Comparison of ENCODE assay signal across 8 cellular contexts in the genomic region with DNA sequence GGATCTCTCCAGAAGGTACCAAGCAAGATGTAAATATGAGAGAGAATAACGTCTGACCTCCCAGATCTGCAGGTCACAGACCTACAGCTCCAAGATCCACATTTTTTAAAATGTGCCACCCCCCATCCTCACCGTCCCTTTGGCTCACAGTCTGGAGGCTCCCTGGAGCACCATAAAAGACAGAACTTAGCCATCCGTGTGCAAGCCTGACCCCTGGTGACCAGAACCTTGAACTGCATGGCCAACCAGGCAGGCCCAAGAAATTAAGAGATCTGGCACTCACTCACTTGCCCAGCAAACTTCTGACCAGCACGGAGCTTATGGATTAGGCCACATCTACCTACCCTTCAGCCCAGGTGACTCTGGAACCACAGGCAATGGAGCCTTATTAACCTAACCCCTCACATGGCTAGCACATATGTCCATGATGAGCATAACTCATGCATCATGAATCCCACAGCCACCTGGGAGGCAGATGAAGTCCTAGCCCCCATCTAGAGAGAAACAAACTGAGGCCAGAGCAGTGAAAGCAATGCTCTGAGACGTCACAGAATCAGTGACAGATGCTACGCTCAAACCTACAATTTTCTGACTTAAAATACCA.
A peak's percentile ranks its signal among the peaks of the same experiment; 100 is the strongest.
DNase-seq lines count a peak whose midpoint lies in the region; ATAC-seq and TF ChIP-seq lines count a peak whose summit lies in the region.

No MANE protein-coding gene starts in this region.

- no peak overlapping the region for H3K4me3 ChIP-seq in psoas muscle

- no peak overlapping the region for H3K27ac Mint-ChIP-seq in activated naive CD8-positive, alpha-beta T cell treated with anti-CD3 and anti-CD28 coated beads, Interleukin-2, amount 10 ng/mL, durations not matched to agents 7 days and 5 days

- WGBS in psoas muscle, 3 donors, result 25 to 30% (median 25%) methylated on average over 6 of the region's 6 CpGs

- intact Hi-C loops in cardiac septum (cut with DNase I), result loop anchor here (2.0 to 5.0 kb wide), 2 partner anchors 966 to 1009 kb away; no protein-coding TSS in a partner anchor
- intact Hi-C loops in psoas muscle (cut with DNase I), result loop anchor here (2.0 to 10.0 kb wide), 7 partner anchors 761 to 1011 kb away; no protein-coding TSS in a partner anchor

- in situ Hi-C loops in Caki2 (cut with HindIII; ENCODE audit: low pct_unique_long_range_greater_than_20kb, low sequenced_read_pairs), result no loop called here

- no peak for TF ChIP-seq EP300 in Ishikawa (IDR thresholded peaks at IDR 0.05; ENCODE audit: borderline replicate concordance)

- TF ChIP-seq CTCF in psoas muscle (IDR thresholded peaks at IDR 0.05), result peak; percentile 97

- H3K36me3 ChIP-seq in psoas muscle (ENCODE audit: insufficient read depth in 1 of 2, low read depth in 1 of 2), result no peaks in the 10 kb centered on the region

- no peak overlapping the region for H3K4me3 Mint-ChIP-seq in activated naive CD8-positive, alpha-beta T cell treated with anti-CD3 and anti-CD28 coated beads, Interleukin-2, amount 10 ng/mL, durations not matched to agents 7 days and 5 days

- peaks cover 2% of the 10 kb centered on the region for H3K36me3 Mint-ChIP-seq in activated naive CD8-positive, alpha-beta T cell treated with anti-CD3 and anti-CD28 coated beads, Interleukin-2, amount 10 ng/mL, durations not matched to agents 7 days and 5 days

- POLR2A ChIA-PET in activated naive CD8-positive, alpha-beta T cell treated with anti-CD3 and anti-CD28 coated beads, Interleukin-2, amount 10 ng/mL, durations not matched to agents 7 days and 5 days (lab: Charles Lee), result interaction anchor here (1.0 to 1.3 kb wide), 2 partner anchors 390 to 1019 kb away, joined by 3 to 5 read pairs; a partner anchor contains a TSS

- DNase-seq in Caki2 (ENCODE audit: low read depth) (peak; percentile 59), SKM-1 treated with dmso at 0.1 percent for 144 hours (lab: John Stamatoyannopoulos, UW; ENCODE audit: unreplicated experiment) (peak; percentile 69), cardiac septum (ENCODE audit: low spot score) (peak; percentile 90), psoas muscle (peak; percentile 67 to 82)
- DNase-seq in activated naive CD8-positive, alpha-beta T cell treated with anti-CD3 and anti-CD28 coated beads, Interleukin-2, amount 10 ng/mL, durations not matched to agents 7 days and 5 days, result peak; percentile 82

- peaks cover 43% of the 10 kb centered on the region for H3K27me3 Mint-ChIP-seq in activated naive CD8-positive, alpha-beta T cell treated with anti-CD3 and anti-CD28 coated beads, Interleukin-2, amount 10 ng/mL, durations not matched to agents 7 days and 5 days

- H3K27me3 ChIP-seq in psoas muscle (ENCODE audit: insufficient read depth in 3 of 3, low read length in 2 of 3), result no peaks in the 10 kb centered on the region

- no peak for ATAC-seq in activated naive CD8-positive, alpha-beta T cell treated with anti-CD3 and anti-CD28 coated beads, Interleukin-2, amount 10 ng/mL, durations not matched to agents 7 days and 5 days (ENCODE audit: low read depth)
- ATAC-seq in psoas muscle (peak; percentile 72 to 85 (median 82)), HG03159 (IDR thresholded peaks at IDR 0.05; ENCODE audit: unreplicated experiment) (no peak), HG02885 (IDR thresholded peaks at IDR 0.05; ENCODE audit: poor library complexity, unreplicated experiment) (no peak)

- no peaks in the 10 kb centered on the region for H3K4me1 ChIP-seq in psoas muscle

- no peak overlapping the region for H3K27ac ChIP-seq in psoas muscle

- peaks cover 70% of the 10 kb centered on the region for H3K4me1 Mint-ChIP-seq in activated naive CD8-positive, alpha-beta T cell treated with anti-CD3 and anti-CD28 coated beads, Interleukin-2, amount 10 ng/mL, durations not matched to agents 7 days and 5 days

- no peaks in the 10 kb centered on the region for H3K9me3 ChIP-seq in psoas muscle

- TF ChIP-seq RAD21 in Ishikawa (IDR thresholded peaks at IDR 0.05; ENCODE audit: low read depth), result peak; percentile 96

- H3K9me3 Mint-ChIP-seq in activated naive CD8-positive, alpha-beta T cell treated with anti-CD3 and anti-CD28 coated beads, Interleukin-2, amount 10 ng/mL, durations not matched to agents 7 days and 5 days, result peaks cover 2% of the 10 kb centered on the region

TF ChIP-seq in Ishikawa, 13 proteins besides CTCF, POLR2A, EP300 and RAD21:
- no peak for TF ChIP-seq YY1 (IDR thresholded peaks at IDR 0.05; ENCODE audit: low read depth)
- TF ChIP-seq TEAD4 (IDR thresholded peaks at IDR 0.05), result no peak
- no peak for TF ChIP-seq CEBPB (IDR thresholded peaks at IDR 0.05)
- TF ChIP-seq, protein P1, sequence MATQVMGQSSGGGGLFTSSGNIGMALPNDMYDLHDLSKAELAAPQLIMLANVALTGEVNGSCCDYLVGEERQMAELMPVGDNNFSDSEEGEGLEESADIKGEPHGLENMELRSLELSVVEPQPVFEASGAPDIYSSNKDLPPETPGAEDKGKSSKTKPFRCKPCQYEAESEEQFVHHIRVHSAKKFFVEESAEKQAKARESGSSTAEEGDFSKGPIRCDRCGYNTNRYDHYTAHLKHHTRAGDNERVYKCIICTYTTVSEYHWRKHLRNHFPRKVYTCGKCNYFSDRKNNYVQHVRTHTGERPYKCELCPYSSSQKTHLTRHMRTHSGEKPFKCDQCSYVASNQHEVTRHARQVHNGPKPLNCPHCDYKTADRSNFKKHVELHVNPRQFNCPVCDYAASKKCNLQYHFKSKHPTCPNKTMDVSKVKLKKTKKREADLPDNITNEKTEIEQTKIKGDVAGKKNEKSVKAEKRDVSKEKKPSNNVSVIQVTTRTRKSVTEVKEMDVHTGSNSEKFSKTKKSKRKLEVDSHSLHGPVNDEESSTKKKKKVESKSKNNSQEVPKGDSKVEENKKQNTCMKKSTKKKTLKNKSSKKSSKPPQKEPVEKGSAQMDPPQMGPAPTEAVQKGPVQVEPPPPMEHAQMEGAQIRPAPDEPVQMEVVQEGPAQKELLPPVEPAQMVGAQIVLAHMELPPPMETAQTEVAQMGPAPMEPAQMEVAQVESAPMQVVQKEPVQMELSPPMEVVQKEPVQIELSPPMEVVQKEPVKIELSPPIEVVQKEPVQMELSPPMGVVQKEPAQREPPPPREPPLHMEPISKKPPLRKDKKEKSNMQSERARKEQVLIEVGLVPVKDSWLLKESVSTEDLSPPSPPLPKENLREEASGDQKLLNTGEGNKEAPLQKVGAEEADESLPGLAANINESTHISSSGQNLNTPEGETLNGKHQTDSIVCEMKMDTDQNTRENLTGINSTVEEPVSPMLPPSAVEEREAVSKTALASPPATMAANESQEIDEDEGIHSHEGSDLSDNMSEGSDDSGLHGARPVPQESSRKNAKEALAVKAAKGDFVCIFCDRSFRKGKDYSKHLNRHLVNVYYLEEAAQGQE (IDR thresholded peaks at IDR 0.05; ENCODE audit: low read depth), result no peak
- TF ChIP-seq FOXM1 (IDR thresholded peaks at IDR 0.05; ENCODE audit: borderline replicate concordance, low read depth), result no peak
- no peak for TF ChIP-seq EGR1 (IDR thresholded peaks at IDR 0.05)
- no peak for TF ChIP-seq TAF1 (IDR thresholded peaks at IDR 0.05; ENCODE audit: low read depth)
- TF ChIP-seq ZBTB7A (IDR thresholded peaks at IDR 0.05; ENCODE audit: low read depth), result no peak
- TF ChIP-seq, protein P2, sequence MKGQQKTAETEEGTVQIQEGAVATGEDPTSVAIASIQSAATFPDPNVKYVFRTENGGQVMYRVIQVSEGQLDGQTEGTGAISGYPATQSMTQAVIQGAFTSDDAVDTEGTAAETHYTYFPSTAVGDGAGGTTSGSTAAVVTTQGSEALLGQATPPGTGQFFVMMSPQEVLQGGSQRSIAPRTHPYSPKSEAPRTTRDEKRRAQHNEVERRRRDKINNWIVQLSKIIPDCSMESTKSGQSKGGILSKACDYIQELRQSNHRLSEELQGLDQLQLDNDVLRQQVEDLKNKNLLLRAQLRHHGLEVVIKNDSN (IDR thresholded peaks at IDR 0.05), result no peak
- no peak for TF ChIP-seq NFIC (IDR thresholded peaks at IDR 0.05)
- TF ChIP-seq TCF12 (IDR thresholded peaks at IDR 0.05; ENCODE audit: low read depth), result no peak

Comparison
In these comparisons a context has a peak if more than half of its experiments do, and no peak if none do; other contexts are left out.
1. ATAC-seq: peak in psoas muscle (4 of 4); none in activated naive CD8-positive, alpha-beta T cell treated with anti-CD3 and anti-CD28 coated beads, Interleukin-2, amount 10 ng/mL, durations not matched to agents 7 days and 5 days (single experiment), HG03159 (single experiment) and HG02885 (single experiment).
2. Peak in every context shown above with its lines, with median percentiles within 50 percentile points of each other: DNase-seq.